17 cellular contexts compared by ENCODE assay signal in genomic region chr6:5670381-5670780, GRCh38.
DNase-seq lines count a peak whose midpoint lies in the region; ATAC-seq and TF ChIP-seq lines count a peak whose summit lies in the region.
"Had no signal": no experiment of that assay in that cellular context is flagged by ENCODE, and none has a peak within 500 bp of the region (broad histone marks: within the 10 kb centered on the region; RNA-seq: fewer than 3 reads in every experiment).

No MANE protein-coding gene starts in this region.

- H3K4me1 Mint-ChIP-seq in activated naive CD8-positive, alpha-beta T cell (ENCODE audit: low read depth), result peaks cover 79% of the 10 kb centered on the region
- H3K4me1 Mint-ChIP-seq in activated naive CD8-positive, alpha-beta T cell treated with anti-CD3 and anti-CD28 coated beads, Interleukin-2, amount 50 U/mL, for 24 hours, result peaks cover 56% of the 10 kb centered on the region

- H3K4me3 ChIP-seq in WERI-Rb-1 (ENCODE audit: low read depth, low read length) (no peak overlapping the region), ascending aorta (no peak overlapping the region)
- H3K4me3 ChIP-seq: tibial nerve had no signal

- TF ChIP-seq CTCF in WERI-Rb-1 (IDR thresholded peaks at IDR 0.05; ENCODE audit: low read depth, low read length) (no peak), foreskin keratinocyte (conservative IDR thresholded peaks at IDR 0.05) (no peak), ascending aorta (IDR thresholded peaks at IDR 0.05) (no peak)

- H3K27me3 ChIP-seq in WERI-Rb-1 (ENCODE audit: insufficient read depth, low read depth, severe bottlenecking), result no peaks in the 10 kb centered on the region
- no peaks in the 10 kb centered on the region for H3K27me3 ChIP-seq in foreskin keratinocyte
- H3K27me3 ChIP-seq in ascending aorta, result no peaks in the 10 kb centered on the region
- H3K27me3 ChIP-seq: tibial nerve had no signal

- no peaks in the 10 kb centered on the region for H3K27me3 Mint-ChIP-seq in activated naive CD8-positive, alpha-beta T cell
- H3K27me3 Mint-ChIP-seq in activated naive CD8-positive, alpha-beta T cell treated with anti-CD3 and anti-CD28 coated beads, Interleukin-2, amount 50 U/mL, for 24 hours, result no peaks in the 10 kb centered on the region
- H3K27me3 Mint-ChIP-seq: activated CD4-positive, alpha-beta T cell treated with anti-CD3 and anti-CD28 coated beads, Interleukin-2, amount 10 ng/mL, durations not matched to agents 24 days and 14 days had no signal

- DNase-seq in activated naive CD8-positive, alpha-beta T cell treated with anti-CD3 and anti-CD28 coated beads, Interleukin-2, amount 50 U/mL, for 24 hours, result no peak
- no peak for DNase-seq in WERI-Rb-1
- DNase-seq in foreskin keratinocyte, result peak; percentile 72 to 87
- DNase-seq in HPDE6-E6E7 (ENCODE audit: extremely low spot score), result no peak
- DNase-seq in occipital lobe (lab: John Stamatoyannopoulos, UW), result no peak
- no peak for DNase-seq in ascending aorta (ENCODE audit: low spot score in 2 of 2)
- DNase-seq: DMS79 treated with DMSO at 0.1 percent for 48 hours; effector memory CD4-positive, alpha-beta T cell; NCI-H187; NCI-H2171 treated with DMSO at 0.1 percent for 48 hours; NCI-H526 had no signal

- no peaks in the 10 kb centered on the region for H3K9me3 Mint-ChIP-seq in activated naive CD8-positive, alpha-beta T cell (ENCODE audit: low read depth)
- H3K9me3 Mint-ChIP-seq in activated naive CD8-positive, alpha-beta T cell treated with anti-CD3 and anti-CD28 coated beads, Interleukin-2, amount 50 U/mL, for 24 hours, result no peaks in the 10 kb centered on the region
- H3K9me3 Mint-ChIP-seq: activated CD4-positive, alpha-beta T cell treated with anti-CD3 and anti-CD28 coated beads, Interleukin-2, amount 10 ng/mL, durations not matched to agents 24 days and 14 days; T-helper 2 cell treated with Interferon-gamma antibody and Interleukin-4, amounts not matched to agents 5 μg/mL and 100 μg/mL, for 36 hours had no signal

- H3K27ac ChIP-seq in WERI-Rb-1 (peak overlapping the region; percentile 69; the same call in 1 of the 2 replicates), foreskin keratinocyte (peak overlapping the region; percentile 70), ascending aorta (no peak overlapping the region)
- H3K27ac ChIP-seq: tibial nerve had no signal

- peak overlapping the region; percentile 94 for H3K27ac Mint-ChIP-seq in activated naive CD8-positive, alpha-beta T cell
- H3K27ac Mint-ChIP-seq in activated naive CD8-positive, alpha-beta T cell treated with anti-CD3 and anti-CD28 coated beads, Interleukin-2, amount 50 U/mL, for 24 hours, result no peak overlapping the region
- H3K27ac Mint-ChIP-seq: activated CD4-positive, alpha-beta T cell treated with anti-CD3 and anti-CD28 coated beads, Interleukin-2, amount 10 ng/mL, durations not matched to agents 24 days and 14 days; activated naive CD4-positive, alpha-beta T cell treated with anti-CD3 and anti-CD28 coated beads, Interleukin-2, amount 50 U/mL, for 72 hours; T-helper 2 cell treated with Interferon-gamma antibody and Interleukin-4, amounts not matched to agents 5 μg/mL and 100 μg/mL, for 36 hours had no signal

- ATAC-seq in activated naive CD8-positive, alpha-beta T cell treated with anti-CD3 and anti-CD28 coated beads, Interleukin-2, amount 50 U/mL, for 24 hours, result no peak
- peak; percentile 71 for ATAC-seq in foreskin keratinocyte
- no peak for ATAC-seq in GM18861 (IDR thresholded peaks at IDR 0.05; ENCODE audit: unreplicated experiment)

- H3K36me3 ChIP-seq in WERI-Rb-1, result no peaks in the 10 kb centered on the region
- H3K36me3 ChIP-seq in ascending aorta, result no peaks in the 10 kb centered on the region
- H3K36me3 ChIP-seq: tibial nerve had no signal

- peaks cover 4% of the 10 kb centered on the region for H3K36me3 Mint-ChIP-seq in activated naive CD8-positive, alpha-beta T cell
- H3K36me3 Mint-ChIP-seq in activated naive CD8-positive, alpha-beta T cell treated with anti-CD3 and anti-CD28 coated beads, Interleukin-2, amount 50 U/mL, for 24 hours (ENCODE audit: low read depth), result no peaks in the 10 kb centered on the region

- H3K4me3 Mint-ChIP-seq in activated naive CD8-positive, alpha-beta T cell, result no peak overlapping the region
- H3K4me3 Mint-ChIP-seq in activated naive CD8-positive, alpha-beta T cell treated with anti-CD3 and anti-CD28 coated beads, Interleukin-2, amount 50 U/mL, for 24 hours, result no peak overlapping the region
- H3K4me3 Mint-ChIP-seq: activated CD4-positive, alpha-beta T cell treated with anti-CD3 and anti-CD28 coated beads, Interleukin-2, amount 10 ng/mL, durations not matched to agents 24 days and 14 days; T-helper 2 cell treated with Interferon-gamma antibody and Interleukin-4, amounts not matched to agents 5 μg/mL and 100 μg/mL, for 36 hours had no signal

- peaks cover 30% of the 10 kb centered on the region for H3K4me1 ChIP-seq in foreskin keratinocyte
- peaks cover 12 to 15% of the 10 kb centered on the region in 2 donors for H3K4me1 ChIP-seq in ascending aorta

- intact Hi-C loops in ascending aorta (cut with DNase I), result loop anchor here (5.0 to 10.0 kb wide), 2 partner anchors 237 to 666 kb away; partner anchors contain the start of gene RPP40

- H3K9me3 ChIP-seq in WERI-Rb-1 (ENCODE audit: severe bottlenecking), result peaks cover 2% of the 10 kb centered on the region
- H3K9me3 ChIP-seq in ascending aorta, result no peaks in the 10 kb centered on the region
- H3K9me3 ChIP-seq: tibial nerve had no signal

Comparison
In these comparisons a context has a peak if more than half of its experiments do, and no peak if none do; other contexts are left out.
1. DNase-seq: peak in foreskin keratinocyte (2 of 2); none in activated naive CD8-positive, alpha-beta T cell treated with anti-CD3 and anti-CD28 coated beads, Interleukin-2, amount 50 U/mL, for 24 hours (single experiment), WERI-Rb-1 (single experiment), HPDE6-E6E7 (single experiment), occipital lobe (single experiment) and ascending aorta (0 of 2).
2. H3K27ac ChIP-seq: peak in WERI-Rb-1 (single experiment) and foreskin keratinocyte (single experiment); none in ascending aorta (0 of 2).